1 cellular context compared by ENCODE assay signal in the genomic region with DNA sequence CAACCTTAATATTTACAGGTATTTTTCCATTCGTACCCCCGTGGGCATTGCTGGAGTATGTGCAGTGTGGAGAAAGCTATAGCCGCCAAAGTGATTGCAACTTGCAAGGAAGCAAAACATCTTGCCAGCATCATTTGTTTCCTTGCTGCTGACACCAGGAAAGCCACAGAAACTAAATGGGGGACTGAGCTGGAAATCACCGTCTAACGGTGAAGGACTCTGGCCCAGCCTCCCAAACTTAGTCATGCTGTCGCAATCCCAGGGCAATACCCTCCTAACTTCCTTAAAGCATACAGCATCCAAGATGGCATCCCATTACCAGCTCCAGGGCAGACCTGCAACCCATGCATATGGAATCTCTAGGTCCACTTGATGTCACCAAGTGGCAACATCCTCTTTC.
TF ChIP-seq lines count a peak whose summit lies in the region.

No MANE protein-coding gene starts in this region.

TF ChIP-seq in K562, 482 proteins besides CTCF, POLR2A, EP300 and RAD21:
- TF ChIP-seq TRIM24 (IDR thresholded peaks at IDR 0.05): peak in 1 of 2 experiments; percentile 31; a peak in 1 of 4 replicates
- TF ChIP-seq HDAC1 (IDR thresholded peaks at IDR 0.05): no peak
- TF ChIP-seq CEBPG (CRISPR knock-in tag; IDR thresholded peaks at IDR 0.05): no peak
- peak in 1 of 2 experiments; percentile 86; a peak in 2 of 4 replicates for TF ChIP-seq CEBPG (tag; conservative IDR thresholded peaks at IDR 0.05 in 1 of 2, IDR thresholded peaks at IDR 0.05 in 1 of 2)
- no peak for TF ChIP-seq SFPQ (IDR thresholded peaks at IDR 0.05; ENCODE audit: low read depth, low read length)
- no peak for TF ChIP-seq GATAD2B (IDR thresholded peaks at IDR 0.05; ENCODE audit: borderline replicate concordance)
- TF ChIP-seq CAMTA2 (CRISPR knock-in tag; conservative IDR thresholded peaks at IDR 0.05): no peak
- TF ChIP-seq ZNF175 (CRISPR knock-in tag; IDR thresholded peaks at IDR 0.05; ENCODE audit: low read depth): 0 out of 2 replicates have a peak, but pooled peaks have one; percentile 30
- no peak for TF ChIP-seq ZNF217 (CRISPR knock-in tag; IDR thresholded peaks at IDR 0.05)
- no peak for TF ChIP-seq DIDO1 (tag; IDR thresholded peaks at IDR 0.05; ENCODE audit: low read depth)
